1 cellular context compared by ENCODE assay signal in genomic region chr16:31714899-31715504, GRCh38.
TF ChIP-seq lines count a peak whose summit lies in the region.

No MANE protein-coding gene starts in this region.

TF ChIP-seq in GM23338, 12 proteins besides CTCF, POLR2A, EP300 and RAD21 (continued from another document):
- TF ChIP-seq ZNF462 (CRISPR knock-in tag; IDR thresholded peaks at IDR 0.05), result no peak
- no peak for TF ChIP-seq POLR2AphosphoS5 (IDR thresholded peaks at IDR 0.05; ENCODE audit: low read depth)
- TF ChIP-seq EZH2 (IDR thresholded peaks at IDR 0.05; ENCODE audit: low read depth, unreplicated experiment), result no peak
